In genomic region chr11:17609536-17610401, GRCh38 we compare ENCODE assay signal across 19 cellular contexts.
A peak's percentile ranks its signal among the peaks of the same experiment; 100 is the strongest.
DNase-seq lines count a peak whose midpoint lies in the region; ATAC-seq, FAIRE-seq and TF ChIP-seq lines count a peak whose summit lies in the region.
"Had no signal": no experiment of that assay in that cellular context is flagged by ENCODE, and none has a peak within 500 bp of the region (broad histone marks: within the 10 kb centered on the region; RNA-seq: fewer than 3 reads in every experiment).

No MANE protein-coding gene starts in this region.

- H3K9me3 ChIP-seq in kidney (ENCODE audit: control insufficient read depth in 1 of 2, low read length in 2 of 2), result no peaks in the 10 kb centered on the region
- H3K9me3 ChIP-seq: HAP-1 had no signal

- no peaks in the 10 kb centered on the region for H3K36me3 ChIP-seq in H7 (replicated peaks; ENCODE audit: control insufficient read depth, insufficient read depth, low read length)
- H3K36me3 ChIP-seq in kidney (ENCODE audit: control insufficient read depth in 1 of 2, insufficient read depth in 2 of 2, low read length in 2 of 2), result no peaks in the 10 kb centered on the region
- H3K36me3 ChIP-seq: HAP-1 had no signal

- no peak overlapping the region for H3K4me3 Mint-ChIP-seq in activated CD8-positive, alpha-beta T cell treated with anti-CD3 and anti-CD28 coated beads, Interleukin-2, amount 10 ng/mL, durations not matched to agents 7 days and 5 days
- H3K4me3 Mint-ChIP-seq in activated CD8-positive, alpha-beta T cell treated with anti-CD3 and anti-CD28 coated beads for 36 hours, result no peak overlapping the region
- no peak overlapping the region for H3K4me3 Mint-ChIP-seq in type B pancreatic cell
- no peak overlapping the region for H3K4me3 Mint-ChIP-seq in activated naive CD4-positive, alpha-beta T cell treated with anti-CD3 and anti-CD28 coated beads for 36 hours
- H3K4me3 Mint-ChIP-seq: CD14-positive monocyte had no signal

- peak; percentile 13 for DNase-seq in activated CD8-positive, alpha-beta T cell treated with anti-CD3 and anti-CD28 coated beads, Interleukin-2, amount 10 ng/mL, durations not matched to agents 7 days and 5 days
- DNase-seq in activated CD8-positive, alpha-beta T cell treated with anti-CD3 and anti-CD28 coated beads for 36 hours, result no peak
- DNase-seq in H7 (peak; percentile 44), left kidney (ENCODE audit: low read depth, low spot score) (peak; percentile 41), type B pancreatic cell (ENCODE audit: extremely low spot score, unreplicated experiment) (peak; percentile 54), kidney (no peak)
- DNase-seq in activated naive CD4-positive, alpha-beta T cell treated with anti-CD3 and anti-CD28 coated beads for 36 hours, result no peak
- DNase-seq: ACHN, DMS 273 treated with DMSO at 0.1 percent for 48 hours, GDM1, MV-4-11, NCI-H187 treated with DMSO at 0.1 percent for 48 hours, NCI-H2227 treated with DMSO at 0.1 percent for 48 hours, NCI-H524 treated with DMSO at 0.1 percent for 48 hours had no signal

- H3K4me1 ChIP-seq in kidney (ENCODE audit: control insufficient read depth in 1 of 2, insufficient read depth in 1 of 2, low read depth in 1 of 2, low read length in 2 of 2), result no peaks in the 10 kb centered on the region
- H3K4me1 ChIP-seq: HAP-1 had no signal

- no peak overlapping the region for H3K27ac ChIP-seq in kidney (ENCODE audit: low read depth in 2 of 2, low read length in 2 of 2)
- H3K27ac ChIP-seq: HL-60, KMS-11 had no signal

- H3K4me1 Mint-ChIP-seq in activated CD8-positive, alpha-beta T cell treated with anti-CD3 and anti-CD28 coated beads, Interleukin-2, amount 10 ng/mL, durations not matched to agents 7 days and 5 days (ENCODE audit: low read depth), result no peaks in the 10 kb centered on the region
- H3K4me1 Mint-ChIP-seq in activated CD8-positive, alpha-beta T cell treated with anti-CD3 and anti-CD28 coated beads for 36 hours (ENCODE audit: low read depth), result no peaks in the 10 kb centered on the region
- no peaks in the 10 kb centered on the region for H3K4me1 Mint-ChIP-seq in type B pancreatic cell (ENCODE audit: unreplicated experiment)
- H3K4me1 Mint-ChIP-seq in activated naive CD4-positive, alpha-beta T cell treated with anti-CD3 and anti-CD28 coated beads for 36 hours (ENCODE audit: low read depth), result no peaks in the 10 kb centered on the region
- H3K4me1 Mint-ChIP-seq: CD14-positive monocyte had no signal

- CTCF ChIA-PET in activated CD8-positive, alpha-beta T cell treated with anti-CD3 and anti-CD28 coated beads, Interleukin-2, amount 10 ng/mL, durations not matched to agents 7 days and 5 days (lab: Charles Lee), result no interaction called here
- CTCF ChIA-PET in activated CD8-positive, alpha-beta T cell treated with anti-CD3 and anti-CD28 coated beads for 36 hours (lab: Charles Lee), result interaction anchor here (1.1 kb wide), 1 partner anchor 11 kb away, joined by 4 read pairs; no protein-coding TSS in a partner anchor
- CTCF ChIA-PET in activated naive CD4-positive, alpha-beta T cell treated with anti-CD3 and anti-CD28 coated beads for 36 hours (lab: Charles Lee), result interaction anchor here (0.6 kb wide), 1 partner anchor 363 kb away, joined by 3 read pairs; no protein-coding TSS in a partner anchor

- POLR2A ChIA-PET in activated CD8-positive, alpha-beta T cell treated with anti-CD3 and anti-CD28 coated beads, Interleukin-2, amount 10 ng/mL, durations not matched to agents 7 days and 5 days (lab: Charles Lee), result interaction anchor here (0.6 kb wide), 1 partner anchor 588 kb away, joined by 3 read pairs; no protein-coding TSS in a partner anchor
- POLR2A ChIA-PET in activated CD8-positive, alpha-beta T cell treated with anti-CD3 and anti-CD28 coated beads for 36 hours (lab: Charles Lee), result no interaction called here

- H3K9ac ChIP-seq in kidney (ENCODE audit: low read length in 2 of 2), result no peak overlapping the region
- H3K9ac ChIP-seq: KMS-11 had no signal

- H3K36me3 Mint-ChIP-seq in activated CD8-positive, alpha-beta T cell treated with anti-CD3 and anti-CD28 coated beads, Interleukin-2, amount 10 ng/mL, durations not matched to agents 7 days and 5 days (ENCODE audit: low read depth), result no peaks in the 10 kb centered on the region
- H3K36me3 Mint-ChIP-seq in activated CD8-positive, alpha-beta T cell treated with anti-CD3 and anti-CD28 coated beads for 36 hours (ENCODE audit: low read depth), result no peaks in the 10 kb centered on the region
- H3K36me3 Mint-ChIP-seq in type B pancreatic cell, result no peaks in the 10 kb centered on the region
- H3K36me3 Mint-ChIP-seq in activated naive CD4-positive, alpha-beta T cell treated with anti-CD3 and anti-CD28 coated beads for 36 hours (ENCODE audit: low read depth), result no peaks in the 10 kb centered on the region
- H3K36me3 Mint-ChIP-seq: CD14-positive monocyte had no signal

- no peak for FAIRE-seq in kidney (lab: Jason Lieb, UNC)
- FAIRE-seq: GM19239 had no signal

- H3K4me3 ChIP-seq in H7 (ENCODE audit: insufficient read depth, low read depth, low read length), result no peak overlapping the region
- H3K4me3 ChIP-seq in kidney (ENCODE audit: low read length in 2 of 2), result no peak overlapping the region
- H3K4me3 ChIP-seq: HAP-1 had no signal

- no peak for ATAC-seq in activated CD8-positive, alpha-beta T cell treated with anti-CD3 and anti-CD28 coated beads, Interleukin-2, amount 10 ng/mL, durations not matched to agents 7 days and 5 days
- no peak for ATAC-seq in activated CD8-positive, alpha-beta T cell treated with anti-CD3 and anti-CD28 coated beads for 36 hours

- peaks cover 5% of the 10 kb centered on the region for H3K27me3 Mint-ChIP-seq in activated CD8-positive, alpha-beta T cell treated with anti-CD3 and anti-CD28 coated beads, Interleukin-2, amount 10 ng/mL, durations not matched to agents 7 days and 5 days (ENCODE audit: low read depth)
- H3K27me3 Mint-ChIP-seq in activated CD8-positive, alpha-beta T cell treated with anti-CD3 and anti-CD28 coated beads for 36 hours, result no peaks in the 10 kb centered on the region
- H3K27me3 Mint-ChIP-seq in type B pancreatic cell, result peaks cover 39% of the 10 kb centered on the region
- H3K27me3 Mint-ChIP-seq in activated naive CD4-positive, alpha-beta T cell treated with anti-CD3 and anti-CD28 coated beads for 36 hours (ENCODE audit: low read depth), result peaks cover 4% of the 10 kb centered on the region

- TF ChIP-seq CTCF in activated CD8-positive, alpha-beta T cell treated with anti-CD3 and anti-CD28 coated beads for 36 hours (IDR thresholded peaks at IDR 0.05), result no peak
- TF ChIP-seq CTCF in type B pancreatic cell (conservative IDR thresholded peaks at IDR 0.05), result no peak
- no peak for TF ChIP-seq CTCF in kidney (IDR thresholded peaks at IDR 0.05; ENCODE audit: borderline replicate concordance, extremely low read depth, insufficient read depth)

- intact Hi-C loops in activated CD8-positive, alpha-beta T cell treated with anti-CD3 and anti-CD28 coated beads for 36 hours (cut with micrococcal nuclease), result no loop called here
- intact Hi-C loops in kidney (cut with DNase I), result loop anchor here (10.0 kb wide), 1 partner anchor 365 kb away; no protein-coding TSS in a partner anchor
- intact Hi-C loops in activated naive CD4-positive, alpha-beta T cell treated with anti-CD3 and anti-CD28 coated beads for 36 hours (cut with micrococcal nuclease), result no loop called here

- H3K9me3 Mint-ChIP-seq in activated CD8-positive, alpha-beta T cell treated with anti-CD3 and anti-CD28 coated beads, Interleukin-2, amount 10 ng/mL, durations not matched to agents 7 days and 5 days (ENCODE audit: insufficient read depth), result no peaks in the 10 kb centered on the region
- H3K9me3 Mint-ChIP-seq in activated CD8-positive, alpha-beta T cell treated with anti-CD3 and anti-CD28 coated beads for 36 hours, result no peaks in the 10 kb centered on the region
- H3K9me3 Mint-ChIP-seq in type B pancreatic cell, result no peaks in the 10 kb centered on the region
- no peaks in the 10 kb centered on the region for H3K9me3 Mint-ChIP-seq in activated naive CD4-positive, alpha-beta T cell treated with anti-CD3 and anti-CD28 coated beads for 36 hours

- no peak overlapping the region for H3K27ac Mint-ChIP-seq in activated CD8-positive, alpha-beta T cell treated with anti-CD3 and anti-CD28 coated beads, Interleukin-2, amount 10 ng/mL, durations not matched to agents 7 days and 5 days
- no peak overlapping the region for H3K27ac Mint-ChIP-seq in activated CD8-positive, alpha-beta T cell treated with anti-CD3 and anti-CD28 coated beads for 36 hours
- no peak overlapping the region for H3K27ac Mint-ChIP-seq in type B pancreatic cell
- H3K27ac Mint-ChIP-seq in activated naive CD4-positive, alpha-beta T cell treated with anti-CD3 and anti-CD28 coated beads for 36 hours, result no peak overlapping the region

- H3K27me3 ChIP-seq in H7 (ENCODE audit: control insufficient read depth, insufficient read depth, low read length), result no peaks in the 10 kb centered on the region

Comparison
In these comparisons a context has a peak if more than half of its experiments do, and no peak if none do; other contexts are left out.
1. DNase-seq: peak in activated CD8-positive, alpha-beta T cell treated with anti-CD3 and anti-CD28 coated beads, Interleukin-2, amount 10 ng/mL, durations not matched to agents 7 days and 5 days (single experiment), H7 (single experiment), left kidney (single experiment) and type B pancreatic cell (single experiment); none in activated CD8-positive, alpha-beta T cell treated with anti-CD3 and anti-CD28 coated beads for 36 hours (single experiment), kidney (single experiment) and activated naive CD4-positive, alpha-beta T cell treated with anti-CD3 and anti-CD28 coated beads for 36 hours (single experiment).